In the genomic region with DNA sequence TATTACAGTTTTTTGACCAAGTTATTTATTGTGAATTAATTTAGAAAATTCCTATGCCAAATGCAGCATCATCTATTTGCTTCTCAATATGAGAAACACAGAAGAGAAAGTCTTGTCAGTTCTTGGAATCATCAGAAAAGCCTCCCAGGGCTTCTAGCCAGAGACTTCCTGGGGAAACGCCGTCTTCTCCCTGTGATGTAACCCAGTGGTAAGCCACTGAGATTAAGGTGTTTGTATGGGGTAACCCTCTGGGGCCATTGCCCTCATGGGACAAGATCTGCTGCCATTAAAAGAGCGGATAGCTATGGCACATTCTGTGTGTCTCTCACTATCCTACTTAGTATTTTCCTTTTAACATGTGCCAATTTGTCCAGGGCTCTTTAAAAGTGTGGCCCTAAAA, we compare ENCODE assay signal across 16 cellular contexts. TPM values are rescaled to one million over a fixed set of nuclear protein-coding genes. Genes with fewer than 3 reads are reported as not detected.
DNase-seq lines count a peak whose midpoint lies in the region; ATAC-seq and TF ChIP-seq lines count a peak whose summit lies in the region.
"Had no signal": no experiment of that assay in that cellular context is flagged by ENCODE, and none has a peak within 500 bp of the region (broad histone marks: within the 10 kb centered on the region; RNA-seq: fewer than 3 reads in every experiment).

No MANE protein-coding gene starts in this region.

- no TSS peak for BruUV-seq in HCT116 (replicated peaks; lab: Mats Ljungman, UMichigan)

- peaks cover 33 to 34% of the 10 kb centered on the region in 2 experiments for H3K4me1 ChIP-seq in HCT116 (ENCODE audit: control insufficient read depth in 1 of 2, insufficient read depth in 2 of 2, low read length in 2 of 2)
- H3K4me1 ChIP-seq in upper lobe of left lung = peaks cover 0 to 6% (median 2%) of the 10 kb centered on the region in 4 donors
- H3K4me1 ChIP-seq: HAP-1 had no signal

- RAD21 ChIA-PET in HCT116 (lab: Charles Lee; ENCODE audit: low non-redundant PET in 1 of 2, low total read pairs in 2 of 2, uncharacterized antibody in 2 of 2, unreplicated experiment in 2 of 2) = interaction anchor here (1.4 to 2.0 kb wide), 2 partner anchors 68 to 69 kb away, joined by 5 to 8 read pairs; no protein-coding TSS in a partner anchor

- H3K4me3 Mint-ChIP-seq in immature natural killer cell = no peak overlapping the region
- H3K4me3 Mint-ChIP-seq: CD8-positive, alpha-beta memory T cell had no signal

- peak overlapping the region; percentile 97 for H2AFZ ChIP-seq in HCT116 (ENCODE audit: low read depth, low read length, poor library complexity, severe bottlenecking)

- peaks cover 0 to 5% of the 10 kb centered on the region in 2 donors for H3K4me1 Mint-ChIP-seq in immature natural killer cell

- H4K20me1 ChIP-seq in HCT116 (ENCODE audit: insufficient read depth) = no peaks in the 10 kb centered on the region

- intact Hi-C loops in HCT116 (cut with micrococcal nuclease) = no loop called here

- CTCF ChIA-PET in HCT116 (lab: Charles Lee) = interaction anchor here (1.1 to 1.6 kb wide), 2 partner anchors 13 to 68 kb away, joined by 5 to 13 read pairs; no protein-coding TSS in a partner anchor

- H3K27me3 ChIP-seq in HCT116 (ENCODE audit: insufficient read depth, low read length) (no peaks in the 10 kb centered on the region), upper lobe of left lung (no peaks in the 10 kb centered on the region)

- TF ChIP-seq CTCF in HCT116 (IDR thresholded peaks at IDR 0.05 in 2 of 3, conservative IDR thresholded peaks at IDR 0.05 in 1 of 3; ENCODE audit: borderline replicate concordance in 1 of 3, insufficient read depth in 1 of 3, low read depth in 2 of 3, low read length in 2 of 3) (no peak), NB4 (IDR thresholded peaks at IDR 0.05; ENCODE audit: low read depth, low read length) (no peak), upper lobe of left lung (IDR thresholded peaks at IDR 0.05) (no peak)

- peaks cover 0 to 1% (median under 1%) of the 10 kb centered on the region in 3 donors for H3K27me3 Mint-ChIP-seq in immature natural killer cell (ENCODE audit: low read depth in 3 of 3)

- 65 to 77% methylated on average over 2 to 3 of the region's 3 CpGs for WGBS in upper lobe of left lung, 2 donors

- H3K9ac ChIP-seq in HCT116 (ENCODE audit: low read length) = no peak overlapping the region

- H3K4me2 ChIP-seq in HCT116 (ENCODE audit: low read length) = peak overlapping the region; percentile 66

- ATAC-seq in HCT116 (no peak), esophagus mucosa (peak; percentile 7), upper lobe of left lung (ENCODE audit: low FRiP score in 2 of 2) (no peak)

- H3K36me3 ChIP-seq in HCT116 (ENCODE audit: control insufficient read depth in 1 of 2, insufficient read depth in 2 of 2, low read length in 2 of 2) (no peaks in the 10 kb centered on the region), upper lobe of left lung (no peaks in the 10 kb centered on the region)
- H3K36me3 ChIP-seq: HAP-1 had no signal

- no peaks in the 10 kb centered on the region for H3K79me2 ChIP-seq in HCT116 (ENCODE audit: insufficient read depth, low read length)

- TF ChIP-seq RAD21 in HCT116 (IDR thresholded peaks at IDR 0.05; ENCODE audit: low read depth) = no peak

- H3K27ac ChIP-seq in HCT116 (ENCODE audit: low read depth, low read length) (peak overlapping the region; percentile 52), upper lobe of left lung (no peak overlapping the region)

- H3K9me3 Mint-ChIP-seq in immature natural killer cell = no peaks in the 10 kb centered on the region
- H3K9me3 Mint-ChIP-seq: CD8-positive, alpha-beta memory T cell had no signal

- POLR2A ChIA-PET in HCT116 (lab: Charles Lee) = no interaction called here

- DNase-seq in HCT116 (ENCODE audit: low read depth, low spot score) = no peak
- peak; percentile 61 for DNase-seq in NB4 (ENCODE audit: low read depth)
- peak; percentile 55 for DNase-seq in SKM-1 treated with dmso at 0.1 percent for 144 hours (lab: John Stamatoyannopoulos, UW; ENCODE audit: unreplicated experiment)
- DNase-seq in activated CD4-positive, CD25-positive, alpha-beta regulatory T cell treated with anti-CD3 and anti-CD28 coated beads, Interleukin-2, amount 50 U/mL, for 72 hours = no peak
- no peak for DNase-seq in immature natural killer cell
- DNase-seq in activated CD8-positive, alpha-beta memory T cell treated with anti-CD3 and anti-CD28 coated beads, Interleukin-2, amount 50 U/mL, for 48 hours = no peak
- DNase-seq in upper lobe of left lung = no peak
- DNase-seq: CD8-positive, alpha-beta memory T cell; NCI-H1417; NCI-H2029; NCI-H2171 treated with DMSO at 0.1 percent for 48 hours; NCI-H510A; NCI-H82; T-helper 1 cell had no signal

- H3K36me3 Mint-ChIP-seq in immature natural killer cell = no peaks in the 10 kb centered on the region
- H3K36me3 Mint-ChIP-seq: CD8-positive, alpha-beta memory T cell had no signal

- TF ChIP-seq POLR2A in HCT116 (IDR thresholded peaks at IDR 0.05; ENCODE audit: borderline replicate concordance, extremely low read depth, insufficient read depth, insufficient read length) = no peak
- TF ChIP-seq POLR2A in NB4 (IDR thresholded peaks at IDR 0.05; ENCODE audit: extremely low read depth, insufficient read length) = no peak
- no peak for TF ChIP-seq POLR2A in upper lobe of left lung (IDR thresholded peaks at IDR 0.05)

- peak overlapping the region in 1 of 6 donors; percentile 10 for H3K27ac Mint-ChIP-seq in immature natural killer cell

- no peak for TF ChIP-seq EP300 in upper lobe of left lung (IDR thresholded peaks at IDR 0.05)

- H3K4me3 ChIP-seq in HCT116 (replicated peaks in 1 of 2; ENCODE audit: low read depth in 1 of 2, low read length in 2 of 2) = peak overlapping the region in 1 of 2 experiments; percentile 17; a peak in 2 of 4 replicates
- no peak overlapping the region for H3K4me3 ChIP-seq in NB4 (ENCODE audit: low read depth, low read length)
- H3K4me3 ChIP-seq in upper lobe of left lung = no peak overlapping the region
- H3K4me3 ChIP-seq: HAP-1 had no signal

- H3K9me3 ChIP-seq in HCT116 (ENCODE audit: control insufficient read depth in 1 of 2, insufficient read depth in 1 of 2, low read depth in 1 of 2, low read length in 2 of 2) (no peaks in the 10 kb centered on the region), upper lobe of left lung (no peaks in the 10 kb centered on the region)
- H3K9me3 ChIP-seq: HAP-1 had no signal

- H3K9me2 ChIP-seq in HCT116 (ENCODE audit: insufficient read depth) = no peaks in the 10 kb centered on the region

TF ChIP-seq in HCT116, 20 proteins besides CTCF, POLR2A, EP300 and RAD21:
- TF ChIP-seq EZH2phosphoT487 (IDR thresholded peaks at IDR 0.05; ENCODE audit: borderline replicate concordance) (no peak), CBX3 (IDR thresholded peaks at IDR 0.05; ENCODE audit: low read depth) (no peak), POLR2AphosphoS5 (IDR thresholded peaks at IDR 0.05; ENCODE audit: low read depth, low read length) (no peak), SP1 (IDR thresholded peaks at IDR 0.05; ENCODE audit: low read depth) (no peak), ZFX (IDR thresholded peaks at IDR 0.05) (no peak)

RNA-seq across cellular contexts. Expression of a gene that starts 28.0 kb away (rescaled TPM):
- total RNA-seq in HCT116 (2021; ENCODE audit: unreplicated experiment) = 8.8 TPM
- 5.8 and 6.8 TPM in 2 replicates for polyA plus RNA-seq in HCT116 (2012)
- 11.2 TPM for total RNA-seq in esophagus mucosa
- polyA plus RNA-seq in immature natural killer cell = under 1 TPM in 1 of 3 donors, not detected in 2; 0.59 TPM
- total RNA-seq in upper lobe of left lung = 100 to 1,000 TPM in 2 of 6 donors, 10 to 100 TPM in 4; 50.4 to 150 (median 85.8) TPM
- total RNA-seq: CD8-positive, alpha-beta memory T cell had no signal
- polyA plus RNA-seq: CD8-positive, alpha-beta memory T cell had no signal

RNA-seq across cellular contexts. Expression of a gene that starts 48.4 kb away (rescaled TPM):
- total RNA-seq in HCT116 (2021; ENCODE audit: unreplicated experiment) (51.6 TPM), esophagus mucosa (38.1 TPM), upper lobe of left lung (100 to 1,000 TPM; 117 to 437 (median 167) TPM)
- 47.8 and 68.4 TPM in 2 replicates for polyA plus RNA-seq in HCT116 (2012)
- polyA plus RNA-seq in immature natural killer cell = 10 to 100 TPM; 25.1 to 83.2 (median 47.2) TPM

RNA-seq across cellular contexts. Expression of a gene that starts 54.6 kb away (rescaled TPM):
- total RNA-seq in HCT116 (2021; ENCODE audit: unreplicated experiment) = 5.6 TPM
- 6.4 and 7.0 TPM in 2 replicates for polyA plus RNA-seq in HCT116 (2012)
- 40.1 TPM for total RNA-seq in esophagus mucosa
- polyA plus RNA-seq in immature natural killer cell = not detected
- 100 to 1,000 TPM in 4 of 6 donors, 10 to 100 TPM in 2; 88.2 to 202 (median 141) TPM for total RNA-seq in upper lobe of left lung
- total RNA-seq: CD8-positive, alpha-beta memory T cell had no signal

Comparison
In these comparisons a context has a peak if more than half of its experiments do, and no peak if none do; other contexts are left out.
1. DNase-seq: peak in NB4 (single experiment) and SKM-1 treated with dmso at 0.1 percent for 144 hours (single experiment); none in HCT116 (single experiment), activated CD4-positive, CD25-positive, alpha-beta regulatory T cell treated with anti-CD3 and anti-CD28 coated beads, Interleukin-2, amount 50 U/mL, for 72 hours (single experiment), immature natural killer cell (0 of 3), activated CD8-positive, alpha-beta memory T cell treated with anti-CD3 and anti-CD28 coated beads, Interleukin-2, amount 50 U/mL, for 48 hours (single experiment) and upper lobe of left lung (0 of 2).